Comparison of ENCODE assay signal across 8 cellular contexts in genomic region chr15:38069506-38069905, GRCh38.
A peak's percentile ranks its signal among the peaks of the same experiment; 100 is the strongest.
DNase-seq lines count a peak whose midpoint lies in the region; ATAC-seq and TF ChIP-seq lines count a peak whose summit lies in the region.

No MANE protein-coding gene starts in this region.

- H3K9me3 Mint-ChIP-seq in endothelial cell (ENCODE audit: unreplicated experiment), result no peaks in the 10 kb centered on the region

- intact Hi-C loops in psoas muscle (cut with DNase I), result no loop called here

- peak overlapping the region; percentile 55 for H3K4me3 ChIP-seq in SJCRH30
- peak overlapping the region; percentile 5 to 60 (median 30) for H3K4me3 ChIP-seq in fibroblast of lung (replicated peaks in 1 of 4; ENCODE audit: control extremely low read depth in 1 of 4, insufficient read depth in 1 of 4, low read depth in 3 of 4, low read length in 4 of 4)
- peak overlapping the region; percentile 25 for H3K4me3 ChIP-seq in psoas muscle

- peaks cover 35% of the 10 kb centered on the region for H3K4me1 Mint-ChIP-seq in endothelial cell (ENCODE audit: unreplicated experiment)

- ATAC-seq in psoas muscle (peak in 2 of 4 donors; percentile 42 to 52), GM18519 (IDR thresholded peaks at IDR 0.05; ENCODE audit: low FRiP score, unreplicated experiment) (no peak)

- H3K9me3 ChIP-seq in SJCRH30 (replicated peaks), result no peaks in the 10 kb centered on the region
- H3K9me3 ChIP-seq in fibroblast of lung (ENCODE audit: control insufficient read depth, insufficient read depth, low read depth, low read length), result no peaks in the 10 kb centered on the region
- H3K9me3 ChIP-seq in psoas muscle, result no peaks in the 10 kb centered on the region

- H4K20me1 ChIP-seq in fibroblast of lung (ENCODE audit: control insufficient read depth, extremely low read depth, insufficient read depth, low read length), result no peaks in the 10 kb centered on the region

- H3K9ac ChIP-seq in fibroblast of lung (ENCODE audit: insufficient read depth, low read length), result no peak overlapping the region

- H3K4me1 ChIP-seq in SJCRH30, result peaks cover 12% of the 10 kb centered on the region
- peaks cover 10% of the 10 kb centered on the region for H3K4me1 ChIP-seq in fibroblast of lung (ENCODE audit: control insufficient read depth, extremely low read depth, insufficient read depth, low read length)
- H3K4me1 ChIP-seq in psoas muscle, result peaks cover 3% of the 10 kb centered on the region

- peak overlapping the region; percentile 79 for H3K4me2 ChIP-seq in fibroblast of lung (ENCODE audit: extremely low read depth, insufficient read depth, low read length)

- no peaks in the 10 kb centered on the region for H3K36me3 ChIP-seq in SJCRH30
- no peaks in the 10 kb centered on the region for H3K36me3 ChIP-seq in fibroblast of lung (ENCODE audit: control insufficient read depth, insufficient read depth, low read length)
- H3K36me3 ChIP-seq in psoas muscle (ENCODE audit: insufficient read depth in 1 of 2, low read depth in 1 of 2), result no peaks in the 10 kb centered on the region

- H3K27me3 ChIP-seq in SJCRH30 (no peaks in the 10 kb centered on the region), fibroblast of lung (ENCODE audit: control insufficient read depth, insufficient read depth, low read length) (no peaks in the 10 kb centered on the region), psoas muscle (ENCODE audit: insufficient read depth in 3 of 3, low read length in 2 of 3) (peaks cover 0 to 13% (median 2%) of the 10 kb centered on the region in 3 donors)

- H3K4me3 Mint-ChIP-seq in endothelial cell (ENCODE audit: unreplicated experiment), result no peak overlapping the region

- no peak overlapping the region for H2AFZ ChIP-seq in fibroblast of lung (ENCODE audit: low read length)

- H3K27ac ChIP-seq in SJCRH30 (peak overlapping the region; percentile 61), fibroblast of lung (ENCODE audit: insufficient read depth, low read length) (peak overlapping the region; percentile 88), psoas muscle (peak overlapping the region; percentile 23)

- H3K36me3 Mint-ChIP-seq in endothelial cell (ENCODE audit: low read depth, unreplicated experiment), result no peaks in the 10 kb centered on the region

- H3K27me3 Mint-ChIP-seq in endothelial cell (ENCODE audit: unreplicated experiment), result peaks cover 10% of the 10 kb centered on the region

- DNase-seq in NCI-H748 (lab: John Stamatoyannopoulos, UW; ENCODE audit: unreplicated experiment) (peak; percentile 8), NCI-H748 treated with DMSO at 0.1 percent for 48 hours (lab: John Stamatoyannopoulos, UW) (no peak), SJCRH30 (peak in 1 of 2 experiments; percentile 34), fibroblast of lung (ENCODE audit: low read depth in 2 of 2) (peak; percentile 87 to 91), psoas muscle (peak in 1 of 2 donors; percentile 46), NCI-H345 treated with DMSO at 0.1 percent for 48 hours (lab: John Stamatoyannopoulos, UW; ENCODE audit: unreplicated experiment) (no peak), endothelial cell (ENCODE audit: low spot score) (no peak)

- 68 to 81% (median 70%) methylated on average over 1 of the region's 1 CpG for WGBS in psoas muscle, 3 donors

- H3K27ac Mint-ChIP-seq in endothelial cell (ENCODE audit: unreplicated experiment), result no peak overlapping the region

- no peaks in the 10 kb centered on the region for H3K79me2 ChIP-seq in fibroblast of lung (ENCODE audit: control insufficient read depth, insufficient read depth, low read length)

- TF ChIP-seq CTCF in fibroblast of lung (conservative IDR thresholded peaks at IDR 0.05 in 1 of 2, IDR thresholded peaks at IDR 0.05 in 1 of 2; ENCODE audit: low read depth in 1 of 2, low read length in 2 of 2), result no peak
- no peak for TF ChIP-seq CTCF in psoas muscle (IDR thresholded peaks at IDR 0.05)
- TF ChIP-seq CTCF in endothelial cell (IDR thresholded peaks at IDR 0.05; ENCODE audit: unreplicated experiment), result no peak

Comparison
In these comparisons a context has a peak if more than half of its experiments do, and no peak if none do; other contexts are left out.
1. DNase-seq: peak in NCI-H748 (single experiment) and fibroblast of lung (2 of 2); none in NCI-H748 treated with DMSO at 0.1 percent for 48 hours (single experiment), NCI-H345 treated with DMSO at 0.1 percent for 48 hours (single experiment) and endothelial cell (single experiment).
2. H3K27ac ChIP-seq: peak in every context shown above with its lines; median percentile 88 in fibroblast of lung; 61 in SJCRH30; 23 in psoas muscle.
3. Peak in every context shown above with its lines, with median percentiles within 50 percentile points of each other: H3K4me3 ChIP-seq.